33 cellular contexts compared by ENCODE assay signal in the genomic region with DNA sequence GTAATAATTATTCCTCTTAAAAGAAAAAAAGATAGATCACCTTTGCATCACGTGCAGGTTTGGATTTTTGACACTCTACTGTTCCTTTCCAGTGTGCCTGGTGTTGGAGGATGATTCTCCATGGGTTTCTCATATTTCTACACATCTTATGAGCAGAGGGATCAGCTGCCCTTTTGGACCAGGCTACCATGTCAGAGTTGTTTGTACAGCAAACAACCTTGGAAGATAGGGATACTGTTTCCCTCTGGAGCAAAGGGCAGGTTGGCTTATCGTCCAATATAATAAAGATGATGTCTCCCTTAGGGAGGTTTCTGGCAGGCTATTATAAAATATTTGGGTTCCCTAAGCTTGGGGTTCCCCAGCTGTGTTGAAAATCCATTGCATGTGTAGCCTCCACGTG. TPM values are rescaled to one million over a fixed set of nuclear protein-coding genes. Genes with fewer than 3 reads are reported as not detected.
"Had no signal": no experiment of that assay in that cellular context is flagged by ENCODE, and none has a peak within 500 bp of the region (broad histone marks: within the 10 kb centered on the region; RNA-seq: fewer than 3 reads in every experiment).

No MANE protein-coding gene starts in this region.

- H3K4me1 ChIP-seq: pancreas, stomach, thyroid gland, vagina had no signal

- DNase-seq: dorsolateral prefrontal cortex; effector CD8-positive, alpha-beta T cell; endodermal cell; foreskin fibroblast; gastrocnemius medialis; head of caudate nucleus; left cardiac atrium; left ventricle myocardium superior; naive B cell; pancreas; stimulated activated CD4-positive, alpha-beta T cell treated with anti-CD3 and anti-CD28 coated beads, Interleukin-2, amount 100 ng/mL, for 24 hours; stimulated activated CD4-positive, alpha-beta T cell treated with anti-CD3 and anti-CD28 coated beads, Interleukin-4, amount 100 ng/mL, for 24 hours; stimulated activated naive CD4-positive, alpha-beta T cell treated with Interleukin-2 at 50 U/mL for 16 hours; stomach; thyroid gland; trophoblast cell had no signal

- H3K36me3 ChIP-seq: gastrocnemius medialis, neutrophil, pancreas, stomach, thyroid gland, vagina had no signal

- H3K4me3 ChIP-seq: dorsolateral prefrontal cortex, gastrocnemius medialis, lung, pancreas, stomach, thyroid gland, vagina had no signal

- H3K9me3 ChIP-seq: gastrocnemius medialis, neutrophil, pancreas, thyroid gland, vagina had no signal

- H3K27ac ChIP-seq: dorsolateral prefrontal cortex, epithelial cell of prostate, gastrocnemius medialis, neutrophil, pancreas, stomach, thyroid gland, vagina had no signal

- H3K27me3 ChIP-seq: dorsolateral prefrontal cortex, gastrocnemius medialis, neutrophil, pancreas, stomach, thyroid gland, vagina had no signal

- ATAC-seq: esophagus mucosa; gastrocnemius medialis; left cardiac atrium; left ventricle myocardium superior; natural killer cell treated with Interleukin-12 subunit alpha and Interleukin-12 subunit beta and Interleukin-15 and Interleukin-18, amount 100 ng/mL, for 72 hours; pancreas; sciatic nerve; stimulated activated effector memory CD8-positive, alpha-beta T cell treated with anti-CD3 and anti-CD28 coated beads, Interleukin-12 subunit alpha, Interleukin-12 subunit beta, amount 100 ng/mL, for 72 hours had no signal

RNA-seq across cellular contexts. Expression of a gene that starts 42.1 kb away (rescaled TPM):
- total RNA-seq: endodermal cell; esophagus mucosa; gastrocnemius medialis; glomerular endothelial cell; kidney epithelial cell; left cardiac atrium; left ventricle myocardium superior; lung; mononuclear cell; natural killer cell treated with Interleukin-12 subunit alpha and Interleukin-12 subunit beta and Interleukin-15 and Interleukin-18, amount 100 ng/mL, for 72 hours; neural crest cell; omental fat pad; pancreas; progenitor cell of endocrine pancreas; sciatic nerve; stomach; subcutaneous adipose tissue; temporal lobe; thyroid gland; ureter; vagina had no signal
- polyA plus RNA-seq: pancreas, stomach had no signal
